ENCODE assay signal across 8 cellular contexts in genomic region chr10:100370976-100371706, GRCh38. TPM values are rescaled to one million over a fixed set of nuclear protein-coding genes. Genes with fewer than 3 reads are reported as not detected.
DNase-seq lines count a peak whose midpoint lies in the region.

No MANE protein-coding gene starts in this region.

- H3K27ac ChIP-seq in effector memory CD4-positive, alpha-beta T cell (ENCODE audit: insufficient read depth, low read length, poor library complexity, severe bottlenecking), result peak overlapping the region; percentile 53

- H3K9me3 ChIP-seq in effector memory CD4-positive, alpha-beta T cell (ENCODE audit: control insufficient read depth, low read length), result no peaks in the 10 kb centered on the region

- no peaks in the 10 kb centered on the region for H3K36me3 ChIP-seq in effector memory CD4-positive, alpha-beta T cell (ENCODE audit: control insufficient read depth, insufficient read depth, low read length)

- H3K4me3 ChIP-seq in effector memory CD4-positive, alpha-beta T cell (ENCODE audit: insufficient read depth, low read depth, low read length, poor library complexity, severe bottlenecking), result peak overlapping the region; percentile 5

- H3K4me1 ChIP-seq in effector memory CD4-positive, alpha-beta T cell (ENCODE audit: control insufficient read depth, insufficient read depth, low read length, poor library complexity, severe bottlenecking), result peaks cover 34% of the 10 kb centered on the region

- peak; percentile 90 for DNase-seq in EL
- DNase-seq in NCI-H460 (ENCODE audit: extremely low read depth, low read depth), result peak; percentile 88
- peak; percentile 10 for DNase-seq in activated CD8-positive, alpha-beta memory T cell treated with anti-CD3 and anti-CD28 coated beads, Interleukin-2, amount 50 U/mL, for 1 hour (ENCODE audit: extremely low read depth)
- peak; percentile 11 to 25 (median 12) for DNase-seq in effector memory CD4-positive, alpha-beta T cell
- DNase-seq in mesenteric fat pad (ENCODE audit: low spot score), result peak; percentile 91
- peak; percentile 59 to 60 for DNase-seq in stimulated activated CD8-positive, alpha-beta memory T cell treated with anti-CD3 and anti-CD28 coated beads, Interleukin-2, amount 100 ng/mL, for 48 hours (ENCODE audit: low read depth in 2 of 2)
- no peak for DNase-seq in NCI-H2081 (lab: John Stamatoyannopoulos, UW)
- no peak for DNase-seq in NCI-H1417 treated with DMSO at 0.1 percent for 48 hours (lab: John Stamatoyannopoulos, UW)

- H3K27me3 ChIP-seq in effector memory CD4-positive, alpha-beta T cell (replicated peaks; ENCODE audit: control insufficient read depth, insufficient read depth, low read length, poor library complexity, severe bottlenecking), result no peaks in the 10 kb centered on the region

RNA-seq across cellular contexts. Expression of gene SCD, which starts 24.1 kb away (rescaled TPM):
- 163 and 165 TPM in 2 replicates for total RNA-seq in NCI-H460 (2014; rRNA removed; shearing (Covaris generic))
- polyA plus RNA-seq in NCI-H460 (2014; cell fraction: nucleus; rRNA removed), result 363 and 475 TPM in 2 replicates
- 1,693 TPM for total RNA-seq in mesenteric fat pad

RNA-seq across cellular contexts. Expression of gene PKD2L1, which starts 41.1 kb away (rescaled TPM):
- 0.05 TPM in 1 of 2 replicates, not detected in the other for total RNA-seq in NCI-H460 (2014; rRNA removed; shearing (Covaris generic))
- not detected in 2 replicates for polyA plus RNA-seq in NCI-H460 (2014; cell fraction: nucleus; rRNA removed)
- 0.39 TPM for total RNA-seq in mesenteric fat pad

Comparison
In these comparisons a context has a peak if more than half of its experiments do, and no peak if none do; other contexts are left out.
1. DNase-seq: peak in EL (single experiment), NCI-H460 (single experiment), activated CD8-positive, alpha-beta memory T cell treated with anti-CD3 and anti-CD28 coated beads, Interleukin-2, amount 50 U/mL, for 1 hour (single experiment), effector memory CD4-positive, alpha-beta T cell (3 of 3), mesenteric fat pad (single experiment) and stimulated activated CD8-positive, alpha-beta memory T cell treated with anti-CD3 and anti-CD28 coated beads, Interleukin-2, amount 100 ng/mL, for 48 hours (2 of 2); none in NCI-H2081 (0 of 2) and NCI-H1417 treated with DMSO at 0.1 percent for 48 hours (single experiment).
2. RNA of gene SCD, which starts 24.1 kb away (total RNA-seq): 1,693 TPM in mesenteric fat pad (single experiment); 163 to 165 TPM in NCI-H460; every median in the first group is over 10 times any median in the second.